In genomic region chr2:47783491-47784330, GRCh38 we compare ENCODE assay signal across 8 cellular contexts. TPM values are rescaled to one million over a fixed set of nuclear protein-coding genes. Genes with fewer than 3 reads are reported as not detected.
DNase-seq lines count a peak whose midpoint lies in the region; ATAC-seq and TF ChIP-seq lines count a peak whose summit lies in the region.

No MANE protein-coding gene starts in this region.

- H3K9ac ChIP-seq in neuronal stem cell (ENCODE audit: low read depth, low read length, poor library complexity) (peak overlapping the region; percentile 96), subcutaneous abdominal adipose tissue (ENCODE audit: low read length in 5 of 5) (peak overlapping the region in 3 of 5 donors; percentile 90 to 96 (median 94))

- H2BK5ac ChIP-seq in neuronal stem cell (ENCODE audit: low read length): peak overlapping the region; percentile 87

- peak overlapping the region; percentile 65 for H3K14ac ChIP-seq in neuronal stem cell (ENCODE audit: low read length)

- DNase-seq in DMS53 treated with DMSO at 0.1 percent for 48 hours (lab: John Stamatoyannopoulos, UW; ENCODE audit: unreplicated experiment) (peak; percentile 62), KBM-7 (peak; percentile 67), RWPE2 (ENCODE audit: low spot score) (peak; percentile 77), activated gamma-delta T cell (lab: John Stamatoyannopoulos, UW) (peak; percentile 60), foreskin fibroblast (peak; percentile 18 to 64), neuronal stem cell (ENCODE audit: low spot score) (peak; percentile 79)

- peak overlapping the region; percentile 64 for H3K4me2 ChIP-seq in neuronal stem cell (ENCODE audit: insufficient read depth, low read length, poor library complexity, severe bottlenecking)

- peak; percentile 36 for ATAC-seq in GM21723 (IDR thresholded peaks at IDR 0.05; ENCODE audit: unreplicated experiment)
- ATAC-seq in RWPE2 (ENCODE audit: low read depth): peak; percentile 50

- TF ChIP-seq CTCF in RWPE2 (IDR thresholded peaks at IDR 0.05; ENCODE audit: poor library complexity, severe bottlenecking): no peak
- no peak for TF ChIP-seq CTCF in foreskin fibroblast (IDR thresholded peaks at IDR 0.05; ENCODE audit: low read depth, low read length)

- peak overlapping the region; percentile 50 for H2BK120ac ChIP-seq in neuronal stem cell (ENCODE audit: low read depth, low read length)

- no peaks in the 10 kb centered on the region for H3K9me3 ChIP-seq in RWPE2 (ENCODE audit: severe bottlenecking)
- peaks cover 0 to 14% of the 10 kb centered on the region in 2 donors for H3K9me3 ChIP-seq in neuronal stem cell (replicated peaks in 1 of 2; ENCODE audit: control insufficient read depth in 2 of 2, insufficient read depth in 1 of 2, low read depth in 1 of 2, low read length in 2 of 2)
- no peaks in the 10 kb centered on the region for H3K9me3 ChIP-seq in subcutaneous abdominal adipose tissue (ENCODE audit: control insufficient read depth in 5 of 5, low read length in 5 of 5)

- H3K27ac ChIP-seq in RWPE2 (ENCODE audit: poor library complexity, severe bottlenecking) (peak overlapping the region; percentile 84), neuronal stem cell (replicated peaks; ENCODE audit: low read length) (peak overlapping the region; percentile 97), subcutaneous abdominal adipose tissue (ENCODE audit: low read depth, low read length) (peak overlapping the region; percentile 83)

- no peak overlapping the region for H2BK12ac ChIP-seq in neuronal stem cell (ENCODE audit: low read length)

- peak overlapping the region; percentile 79 for H4K91ac ChIP-seq in neuronal stem cell (ENCODE audit: low read depth, low read length, poor library complexity)

- peak overlapping the region; percentile 60 for H3K4ac ChIP-seq in neuronal stem cell (ENCODE audit: low read length)

- no CpG with 5 or more reads among the region's 71 CpGs for WGBS in neuronal stem cell (ENCODE audit: extremely low coverage in 2 of 2, insufficient read length in 2 of 2, insufficient replicate concordance in 1 of 2), 2 donors

- H3K4me1 ChIP-seq in RWPE2 (ENCODE audit: insufficient read depth, poor library complexity, severe bottlenecking): no peaks in the 10 kb centered on the region
- peaks cover 0 to 2% of the 10 kb centered on the region in 2 donors for H3K4me1 ChIP-seq in neuronal stem cell (ENCODE audit: control insufficient read depth in 2 of 2, insufficient read depth in 1 of 2, low read depth in 1 of 2, low read length in 2 of 2)
- H3K4me1 ChIP-seq in subcutaneous abdominal adipose tissue (ENCODE audit: control insufficient read depth in 5 of 5, insufficient read depth in 5 of 5, low read length in 5 of 5): peaks cover 0 to 17% (median 15%) of the 10 kb centered on the region in 5 donors

- H2AK5ac ChIP-seq in neuronal stem cell (ENCODE audit: low read depth, low read length): peak overlapping the region; percentile 97

- in situ Hi-C loops in KBM-7 (cut with MboI; ENCODE audit: low pct_unique_long_range_greater_than_20kb, low sequenced_read_pairs): no loop called here

- H3K27me3 ChIP-seq in RWPE2 (ENCODE audit: insufficient read depth, poor library complexity, severe bottlenecking) (no peaks in the 10 kb centered on the region), neuronal stem cell (ENCODE audit: control insufficient read depth in 3 of 3, insufficient read depth in 3 of 3, low read depth in 1 of 3, low read length in 3 of 3) (no peaks in the 10 kb centered on the region), subcutaneous abdominal adipose tissue (ENCODE audit: control insufficient read depth in 5 of 5, insufficient read depth in 4 of 5, low read length in 5 of 5) (no peaks in the 10 kb centered on the region)

- H3K18ac ChIP-seq in neuronal stem cell (ENCODE audit: low read length): peak overlapping the region; percentile 100

- H2AFZ ChIP-seq in neuronal stem cell (ENCODE audit: low read length): peak overlapping the region; percentile 95

- H3K4me3 ChIP-seq in RWPE2 (ENCODE audit: severe bottlenecking) (peak overlapping the region; percentile 81), foreskin fibroblast (ENCODE audit: low read depth in 1 of 2, low read length in 2 of 2) (peak overlapping the region; percentile 74 to 85), neuronal stem cell (ENCODE audit: low read length in 2 of 2) (peak overlapping the region; percentile 79 to 100), subcutaneous abdominal adipose tissue (ENCODE audit: low read depth in 1 of 5, low read length in 5 of 5) (peak overlapping the region; percentile 66 to 93 (median 88))

- peak overlapping the region; percentile 57 for H4K8ac ChIP-seq in neuronal stem cell (ENCODE audit: low read depth, low read length)

- H3K23ac ChIP-seq in neuronal stem cell (ENCODE audit: low read depth, low read length, poor library complexity): peak overlapping the region; percentile 58

- H2BK15ac ChIP-seq in neuronal stem cell (ENCODE audit: low read length): peak overlapping the region; percentile 79

- no peaks in the 10 kb centered on the region for H3K79me1 ChIP-seq in neuronal stem cell (ENCODE audit: low read depth, low read length)

- H3K36me3 ChIP-seq in RWPE2 (ENCODE audit: low read depth) (peaks cover 18% of the 10 kb centered on the region), neuronal stem cell (replicated peaks in 1 of 2; ENCODE audit: control insufficient read depth in 2 of 2, insufficient read depth in 2 of 2, low read length in 2 of 2) (peaks cover 0 to 36% of the 10 kb centered on the region in 2 donors), subcutaneous abdominal adipose tissue (ENCODE audit: control insufficient read depth in 5 of 5, insufficient read depth in 5 of 5, low read length in 5 of 5) (no peaks in the 10 kb centered on the region)

RNA-seq across cellular contexts. Expression of gene MSH6, which starts 0.8 kb away (rescaled TPM):
- polyA plus RNA-seq in neuronal stem cell (2013, experiment 1 of 2): 106 TPM
- polyA plus RNA-seq in neuronal stem cell (2013, experiment 2 of 2): 103 TPM

Comparison
In these comparisons a context has a peak if more than half of its experiments do, and no peak if none do; other contexts are left out.
1. Peak in every context shown above with its lines: DNase-seq, ATAC-seq, H3K4me3 ChIP-seq and H3K27ac ChIP-seq.